Comparison of ENCODE assay signal across 12 cellular contexts in the genomic region with DNA sequence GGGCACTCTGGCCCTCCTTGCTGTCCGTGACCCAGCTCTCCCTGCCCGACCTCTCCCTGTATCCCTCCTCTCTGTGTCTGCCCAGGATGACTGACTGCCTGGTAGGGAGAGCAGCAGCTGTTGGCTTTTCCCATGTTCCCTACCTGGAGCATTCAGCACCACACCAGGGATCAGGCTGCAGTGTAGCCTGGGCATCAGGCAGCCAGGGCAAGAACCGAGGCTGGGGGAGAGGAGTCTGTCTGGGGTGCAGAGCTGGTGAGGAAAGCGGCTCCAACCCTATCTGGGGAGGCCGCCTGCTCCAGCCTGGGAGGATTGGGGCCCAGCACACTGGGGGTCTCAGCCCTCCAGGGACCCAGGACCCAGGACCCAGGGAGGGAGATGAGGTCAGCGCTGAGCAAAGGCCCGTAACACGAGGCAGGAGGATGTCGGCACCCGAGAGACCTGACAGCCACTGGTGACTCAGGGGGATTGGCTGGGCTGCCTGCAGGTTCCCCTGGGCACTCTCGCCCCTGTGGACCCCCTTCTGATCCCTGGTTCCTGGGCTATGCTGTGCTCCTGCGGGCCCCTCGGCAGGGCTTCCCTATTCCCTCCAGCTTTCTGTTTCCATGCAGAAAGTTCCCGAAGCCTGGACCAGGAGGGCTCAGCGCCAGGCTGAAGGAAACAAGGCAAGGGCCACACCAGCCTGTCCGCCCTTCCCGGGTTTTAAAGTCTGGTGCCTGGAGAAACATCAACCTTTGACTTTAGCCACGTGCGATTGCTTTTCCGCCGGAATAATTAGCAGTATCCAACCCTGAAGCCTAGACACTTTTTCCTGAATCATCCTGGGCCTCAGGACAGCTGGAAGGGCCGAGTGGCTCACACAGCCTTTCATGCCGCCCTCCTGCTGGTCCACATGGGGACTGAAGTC.
DNase-seq lines count a peak whose midpoint lies in the region; ATAC-seq lines count a peak whose summit lies in the region.
"Had no signal": no experiment of that assay in that cellular context is flagged by ENCODE, and none has a peak within 500 bp of the region (broad histone marks: within the 10 kb centered on the region; RNA-seq: fewer than 3 reads in every experiment).

No MANE protein-coding gene starts in this region.

- H3K27ac ChIP-seq in naive thymus-derived CD4-positive, alpha-beta T cell (ENCODE audit: low read depth, low read length): peak overlapping the region; percentile 11
- peak overlapping the region; percentile 20 for H3K27ac ChIP-seq in temporal lobe (ENCODE audit: low read depth, low read length)

- no peaks in the 10 kb centered on the region for H3K27me3 ChIP-seq in naive thymus-derived CD4-positive, alpha-beta T cell (ENCODE audit: control insufficient read depth in 2 of 2, insufficient read depth in 2 of 2, low read length in 2 of 2)

- no peaks in the 10 kb centered on the region for H3K9me3 ChIP-seq in naive thymus-derived CD4-positive, alpha-beta T cell (ENCODE audit: control insufficient read depth in 2 of 3, low read length in 3 of 3)

- H3K4me3 ChIP-seq in naive thymus-derived CD4-positive, alpha-beta T cell (ENCODE audit: low read length): no peak overlapping the region

- H3K27me3 Mint-ChIP-seq in activated T-cell treated with anti-CD3 and anti-CD28 coated beads, Interleukin-2, amount 50 U/mL, for 4 hours (ENCODE audit: low read depth): peaks cover 2% of the 10 kb centered on the region
- H3K27me3 Mint-ChIP-seq in dendritic cell treated with granulocyte-macrophage colony-stimulating factor and Interleukin-4, amounts not matched to agents 40 ng/mL and 50 ng/mL, for 4 days: peaks cover 43% of the 10 kb centered on the region
- H3K27me3 Mint-ChIP-seq in naive thymus-derived CD4-positive, alpha-beta T cell: peaks cover 0 to 13% (median 0%) of the 10 kb centered on the region in 5 donors

- H3K4me3 Mint-ChIP-seq in activated T-cell treated with anti-CD3 and anti-CD28 coated beads, Interleukin-2, amount 50 U/mL, for 4 hours: no peak overlapping the region
- H3K4me3 Mint-ChIP-seq in dendritic cell treated with granulocyte-macrophage colony-stimulating factor and Interleukin-4, amounts not matched to agents 40 ng/mL and 50 ng/mL, for 4 days: no peak overlapping the region
- peak overlapping the region in 5 of 10 donors; percentile 18 to 76 (median 49) for H3K4me3 Mint-ChIP-seq in naive thymus-derived CD4-positive, alpha-beta T cell

- H3K36me3 Mint-ChIP-seq in activated T-cell treated with anti-CD3 and anti-CD28 coated beads, Interleukin-2, amount 50 U/mL, for 4 hours (ENCODE audit: insufficient read depth): no peaks in the 10 kb centered on the region
- H3K36me3 Mint-ChIP-seq in dendritic cell treated with granulocyte-macrophage colony-stimulating factor and Interleukin-4, amounts not matched to agents 40 ng/mL and 50 ng/mL, for 4 days (ENCODE audit: low read depth): no peaks in the 10 kb centered on the region
- H3K36me3 Mint-ChIP-seq in naive thymus-derived CD4-positive, alpha-beta T cell: no peaks in the 10 kb centered on the region

- H3K27ac Mint-ChIP-seq in dendritic cell treated with granulocyte-macrophage colony-stimulating factor and Interleukin-4, amounts not matched to agents 40 ng/mL and 50 ng/mL, for 4 days: peak overlapping the region; percentile 30
- peak overlapping the region in 8 of 9 donors; percentile 40 to 91 (median 83) for H3K27ac Mint-ChIP-seq in naive thymus-derived CD4-positive, alpha-beta T cell

- peaks cover 57% of the 10 kb centered on the region for H3K4me1 Mint-ChIP-seq in activated T-cell treated with anti-CD3 and anti-CD28 coated beads, Interleukin-2, amount 50 U/mL, for 4 hours (ENCODE audit: low read depth)
- H3K4me1 Mint-ChIP-seq in dendritic cell treated with granulocyte-macrophage colony-stimulating factor and Interleukin-4, amounts not matched to agents 40 ng/mL and 50 ng/mL, for 4 days (ENCODE audit: low read depth): peaks cover 44% of the 10 kb centered on the region
- H3K4me1 Mint-ChIP-seq in naive thymus-derived CD4-positive, alpha-beta T cell: peaks cover 4 to 89% (median 70%) of the 10 kb centered on the region in 7 donors

- intact Hi-C loops in dendritic cell treated with granulocyte-macrophage colony-stimulating factor and Interleukin-4, amounts not matched to agents 40 ng/mL and 50 ng/mL, for 4 days (cut with micrococcal nuclease): no loop called here
- intact Hi-C loops in naive thymus-derived CD4-positive, alpha-beta T cell (cut with micrococcal nuclease): no loop called here

- POLR2A ChIA-PET in naive thymus-derived CD4-positive, alpha-beta T cell (lab: Charles Lee): interaction anchor here (0.6 to 0.9 kb wide), 4 partner anchors 12 to 16 kb away, joined by 3 to 4 read pairs (median 3); no protein-coding TSS in a partner anchor

- no peaks in the 10 kb centered on the region for H3K9me3 Mint-ChIP-seq in activated T-cell treated with anti-CD3 and anti-CD28 coated beads, Interleukin-2, amount 50 U/mL, for 4 hours
- H3K9me3 Mint-ChIP-seq in dendritic cell treated with granulocyte-macrophage colony-stimulating factor and Interleukin-4, amounts not matched to agents 40 ng/mL and 50 ng/mL, for 4 days: no peaks in the 10 kb centered on the region
- H3K9me3 Mint-ChIP-seq in naive thymus-derived CD4-positive, alpha-beta T cell: peaks cover 0 to 2% (median 0%) of the 10 kb centered on the region in 11 donors

- DNase-seq in activated T-cell treated with anti-CD3 and anti-CD28 coated beads, Interleukin-2, amount 50 U/mL, for 1 hour: peak; percentile 14
- DNase-seq in activated T-cell treated with anti-CD3 and anti-CD28 coated beads, Interleukin-2, amount 50 U/mL, for 4 hours: no peak
- DNase-seq in naive thymus-derived CD4-positive, alpha-beta T cell: peak in 1 of 9 donors; percentile 20
- DNase-seq in NCI-H1436 treated with DMSO at 0.1 percent for 48 hours (lab: John Stamatoyannopoulos, UW): no peak
- DNase-seq in pons (ENCODE audit: low spot score): no peak
- DNase-seq: amniotic stem cell, KBM-7, NCI-H2227 treated with DMSO at 0.1 percent for 48 hours, RPMI8226 had no signal

- CTCF ChIA-PET in naive thymus-derived CD4-positive, alpha-beta T cell (lab: Charles Lee): interaction anchor here (0.7 kb wide), 2 partner anchors 9 to 48 kb away, joined by 3 read pairs; no protein-coding TSS in a partner anchor

- no peak for ATAC-seq in activated T-cell treated with anti-CD3 and anti-CD28 coated beads, Interleukin-2, amount 50 U/mL, for 4 hours
- ATAC-seq in naive thymus-derived CD4-positive, alpha-beta T cell: no peak
- no peak for ATAC-seq in HG02885 (IDR thresholded peaks at IDR 0.05; ENCODE audit: poor library complexity, unreplicated experiment)

- H3K36me3 ChIP-seq in naive thymus-derived CD4-positive, alpha-beta T cell (ENCODE audit: control insufficient read depth in 2 of 3, insufficient read depth in 3 of 3, low read length in 3 of 3): no peaks in the 10 kb centered on the region

- peaks cover 0 to 57% of the 10 kb centered on the region in 2 donors for H3K4me1 ChIP-seq in naive thymus-derived CD4-positive, alpha-beta T cell (ENCODE audit: control insufficient read depth in 2 of 2, insufficient read depth in 2 of 2, low read length in 2 of 2)
